In the genomic region with DNA sequence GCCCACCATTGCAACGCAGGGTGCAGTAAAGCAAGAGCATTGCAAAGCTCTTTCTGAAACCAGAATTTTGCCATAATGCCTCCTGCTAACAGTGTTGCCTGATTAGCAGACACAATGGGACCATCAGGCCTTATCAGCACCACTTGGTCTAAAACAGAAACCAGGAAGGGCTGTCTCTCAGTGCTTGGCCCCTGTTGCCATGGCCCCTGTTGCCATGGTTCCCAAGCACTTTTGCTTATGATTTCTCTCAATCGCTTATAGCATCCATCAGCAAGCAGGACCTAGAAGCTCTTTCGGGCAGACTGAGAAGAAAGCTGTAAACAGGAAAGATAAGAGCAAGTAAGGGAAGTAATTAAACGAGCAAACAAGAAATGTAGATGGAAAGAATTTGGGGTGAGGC, we compare ENCODE assay signal across 8 cellular contexts. TPM values are rescaled to one million over a fixed set of nuclear protein-coding genes. Genes with fewer than 3 reads are reported as not detected.
A peak's percentile ranks its signal among the peaks of the same experiment; 100 is the strongest.
DNase-seq lines count a peak whose midpoint lies in the region; ATAC-seq and TF ChIP-seq lines count a peak whose summit lies in the region.

No MANE protein-coding gene starts in this region.

- no peak for TF ChIP-seq POLR2A in gastrocnemius medialis (IDR thresholded peaks at IDR 0.05)

- no peaks in the 10 kb centered on the region for H3K27me3 ChIP-seq in CD8-positive, alpha-beta memory T cell (ENCODE audit: insufficient read depth, low read length, poor library complexity, severe bottlenecking)
- H3K27me3 ChIP-seq in gastrocnemius medialis: no peaks in the 10 kb centered on the region

- H3K36me3 Mint-ChIP-seq in CD8-positive, alpha-beta memory T cell: no peaks in the 10 kb centered on the region
- H3K36me3 Mint-ChIP-seq in activated CD4-positive, alpha-beta T cell treated with anti-CD3 and anti-CD28 coated beads for 36 hours (ENCODE audit: low read depth): no peaks in the 10 kb centered on the region

- no peak overlapping the region for H3K4me3 ChIP-seq in CD8-positive, alpha-beta memory T cell (ENCODE audit: low read length)
- no peak overlapping the region for H3K4me3 ChIP-seq in gastrocnemius medialis

- POLR2A ChIA-PET in CD8-positive, alpha-beta memory T cell (lab: Charles Lee): interaction anchor here (1.4 kb wide), 1 partner anchor 13 kb away, joined by 4 read pairs; no protein-coding TSS in a partner anchor
- POLR2A ChIA-PET in activated CD4-positive, alpha-beta T cell treated with anti-CD3 and anti-CD28 coated beads for 36 hours (lab: Charles Lee): no interaction called here

- no peaks in the 10 kb centered on the region for H3K9me3 ChIP-seq in CD8-positive, alpha-beta memory T cell (ENCODE audit: low read length)
- no peaks in the 10 kb centered on the region for H3K9me3 ChIP-seq in gastrocnemius medialis

- peak in 4 of 5 donors; percentile 51 to 87 (median 74) for DNase-seq in CD8-positive, alpha-beta memory T cell
- peak; percentile 62 for DNase-seq in activated CD4-positive, alpha-beta T cell treated with anti-CD3 and anti-CD28 coated beads for 36 hours
- DNase-seq in germinal center (ENCODE audit: low spot score): peak; percentile 4
- peak; percentile 55 for DNase-seq in stimulated activated CD8-positive, alpha-beta memory T cell treated with anti-CD3 and anti-CD28 coated beads, Interleukin-4, amount 100 ng/mL, for 48 hours
- DNase-seq in NCI-H345 (lab: John Stamatoyannopoulos, UW): no peak
- no peak for DNase-seq in gastrocnemius medialis

- peaks cover 6% of the 10 kb centered on the region in 2 donors for H3K27me3 Mint-ChIP-seq in CD8-positive, alpha-beta memory T cell
- peaks cover 10% of the 10 kb centered on the region for H3K27me3 Mint-ChIP-seq in activated CD4-positive, alpha-beta T cell treated with anti-CD3 and anti-CD28 coated beads for 36 hours

- peak overlapping the region; percentile 59 for H3K27ac ChIP-seq in CD8-positive, alpha-beta memory T cell (ENCODE audit: low read depth, low read length)
- no peak overlapping the region for H3K27ac ChIP-seq in gastrocnemius medialis

- TF ChIP-seq CTCF in gastrocnemius medialis (IDR thresholded peaks at IDR 0.05 in 4 of 5, conservative IDR thresholded peaks at IDR 0.05 in 1 of 5): no peak

- peak; percentile 90 for ATAC-seq in GM19395 (IDR thresholded peaks at IDR 0.05; ENCODE audit: unreplicated experiment)
- ATAC-seq in HG03571 (IDR thresholded peaks at IDR 0.05; ENCODE audit: unreplicated experiment): peak; percentile 68
- ATAC-seq in activated CD4-positive, alpha-beta T cell treated with anti-CD3 and anti-CD28 coated beads for 36 hours: peak; percentile 74
- no peak for ATAC-seq in gastrocnemius medialis

- intact Hi-C loops in activated CD4-positive, alpha-beta T cell treated with anti-CD3 and anti-CD28 coated beads for 36 hours (cut with DNase I, micrococcal nuclease): no loop called here
- intact Hi-C loops in gastrocnemius medialis (cut with DNase I; ENCODE audit: low total_unique reads): no loop called here

- peak overlapping the region; percentile 82 to 94 (median 91) for H3K27ac Mint-ChIP-seq in CD8-positive, alpha-beta memory T cell
- H3K27ac Mint-ChIP-seq in activated CD4-positive, alpha-beta T cell treated with anti-CD3 and anti-CD28 coated beads for 36 hours: no peak overlapping the region

- peaks cover 16 to 34% (median 28%) of the 10 kb centered on the region in 3 donors for H3K4me1 Mint-ChIP-seq in CD8-positive, alpha-beta memory T cell
- H3K4me1 Mint-ChIP-seq in activated CD4-positive, alpha-beta T cell treated with anti-CD3 and anti-CD28 coated beads for 36 hours: peaks cover 6% of the 10 kb centered on the region

- H3K36me3 ChIP-seq in CD8-positive, alpha-beta memory T cell (ENCODE audit: insufficient read depth, low read length): no peaks in the 10 kb centered on the region
- no peaks in the 10 kb centered on the region for H3K36me3 ChIP-seq in gastrocnemius medialis

- H3K4me3 Mint-ChIP-seq in CD8-positive, alpha-beta memory T cell: peak overlapping the region in 4 of 7 donors; percentile 0 to 46 (median 24)
- H3K4me3 Mint-ChIP-seq in activated CD4-positive, alpha-beta T cell treated with anti-CD3 and anti-CD28 coated beads for 36 hours: no peak overlapping the region

- peaks cover 15% of the 10 kb centered on the region for H3K4me1 ChIP-seq in CD8-positive, alpha-beta memory T cell (ENCODE audit: insufficient read depth, low read length)
- no peaks in the 10 kb centered on the region for H3K4me1 ChIP-seq in gastrocnemius medialis

- CTCF ChIA-PET in CD8-positive, alpha-beta memory T cell (lab: Charles Lee): interaction anchor here (0.9 to 2.6 kb wide), 6 partner anchors 10 to 76 kb away, joined by 3 to 9 read pairs (median 4); partner anchors contain the start of gene RTL5
- CTCF ChIA-PET in activated CD4-positive, alpha-beta T cell treated with anti-CD3 and anti-CD28 coated beads for 36 hours (lab: Charles Lee): no interaction called here

- no peaks in the 10 kb centered on the region for H3K9me3 Mint-ChIP-seq in CD8-positive, alpha-beta memory T cell
- no peaks in the 10 kb centered on the region for H3K9me3 Mint-ChIP-seq in activated CD4-positive, alpha-beta T cell treated with anti-CD3 and anti-CD28 coated beads for 36 hours (ENCODE audit: low read depth)

- in situ Hi-C loops in gastrocnemius medialis (cut with MboI; ENCODE audit: low sequenced_read_pairs in 4 of 4): no loop called here

RNA-seq across cellular contexts. Expression of gene RTL5, which starts 36.8 kb away (rescaled TPM):
- 1 to 10 TPM in 1 of 2 experiments, under 1 TPM in 1; 1.00 to 1.0 TPM for total RNA-seq in CD8-positive, alpha-beta memory T cell
- polyA plus RNA-seq in CD8-positive, alpha-beta memory T cell: 0.55 TPM
- total RNA-seq in activated CD4-positive, alpha-beta T cell treated with anti-CD3 and anti-CD28 coated beads for 36 hours: under 1 TPM; 0.14 to 0.33 TPM
- under 1 TPM; 0.44 to 0.71 (median 0.50) TPM for total RNA-seq in gastrocnemius medialis

Comparison
In these comparisons a context has a peak if more than half of its experiments do, and no peak if none do; other contexts are left out.
1. DNase-seq: peak in CD8-positive, alpha-beta memory T cell (4 of 5), activated CD4-positive, alpha-beta T cell treated with anti-CD3 and anti-CD28 coated beads for 36 hours (single experiment), germinal center (single experiment) and stimulated activated CD8-positive, alpha-beta memory T cell treated with anti-CD3 and anti-CD28 coated beads, Interleukin-4, amount 100 ng/mL, for 48 hours (single experiment); none in NCI-H345 (single experiment) and gastrocnemius medialis (0 of 2).
2. ATAC-seq: peak in GM19395 (single experiment), HG03571 (single experiment) and activated CD4-positive, alpha-beta T cell treated with anti-CD3 and anti-CD28 coated beads for 36 hours (single experiment); none in gastrocnemius medialis (0 of 2).